Comparison of ENCODE assay signal across 19 cellular contexts in the genomic region with DNA sequence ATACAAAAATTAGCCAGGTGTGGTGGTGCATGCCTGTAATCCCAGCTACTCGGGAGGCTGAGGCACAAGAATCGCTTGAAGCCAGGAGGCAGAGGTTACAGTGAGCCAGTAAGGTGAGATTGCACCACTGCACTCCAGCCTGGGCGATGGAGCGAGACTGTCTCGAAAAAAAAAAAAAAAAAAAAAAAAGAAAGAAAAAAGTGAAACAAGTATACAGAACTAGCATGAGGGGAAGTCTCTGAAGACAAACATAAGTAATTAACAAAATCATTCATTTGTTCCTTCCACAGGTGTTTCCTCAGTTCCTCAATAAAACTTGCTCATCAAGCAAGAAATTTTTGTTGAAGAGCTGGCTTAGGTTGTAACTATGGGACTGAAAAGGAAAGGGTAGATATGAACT. TPM values are rescaled to one million over a fixed set of nuclear protein-coding genes. Genes with fewer than 3 reads are reported as not detected.
DNase-seq lines count a peak whose midpoint lies in the region; ATAC-seq, FAIRE-seq and TF ChIP-seq lines count a peak whose summit lies in the region.
"Had no signal": no experiment of that assay in that cellular context is flagged by ENCODE, and none has a peak within 500 bp of the region (broad histone marks: within the 10 kb centered on the region; RNA-seq: fewer than 3 reads in every experiment).

No MANE protein-coding gene starts in this region.

- H3K27ac ChIP-seq in heart right ventricle (peak overlapping the region in 6 of 10 donors; percentile 32 to 80 (median 54)), kidney (ENCODE audit: low read depth in 2 of 2, low read length in 2 of 2) (peak overlapping the region; percentile 53 to 56), smooth muscle cell (ENCODE audit: low read depth) (peak overlapping the region; percentile 84), SJCRH30 (no peak overlapping the region)

- no peaks in the 10 kb centered on the region for H3K79me2 ChIP-seq in smooth muscle cell (ENCODE audit: low read depth)

- intact Hi-C loops in heart right ventricle (cut with DNase I) = no loop called here
- intact Hi-C loops in Right ventricle myocardium inferior (cut with DNase I) = loop anchor here (5.0 kb wide), 1 partner anchor 63 kb away; no protein-coding TSS in a partner anchor
- intact Hi-C loops in kidney (cut with DNase I) = no loop called here

- H3K4me1 Mint-ChIP-seq in naive thymus-derived CD8-positive, alpha-beta T cell = peaks cover 5 to 27% (median 9%) of the 10 kb centered on the region in 4 donors
- H3K4me1 Mint-ChIP-seq: CD14-positive monocyte had no signal

- H3K9ac ChIP-seq in kidney (ENCODE audit: low read length in 2 of 2) (no peak overlapping the region), smooth muscle cell (ENCODE audit: low read depth) (no peak overlapping the region)

- peak overlapping the region in 2 of 10 donors; percentile 3 to 53 for H3K27ac Mint-ChIP-seq in naive thymus-derived CD8-positive, alpha-beta T cell
- H3K27ac Mint-ChIP-seq: CD14-positive monocyte had no signal

- peaks cover 20% of the 10 kb centered on the region for H3F3A ChIP-seq in smooth muscle cell (ENCODE audit: low read depth)

- no peak for FAIRE-seq in kidney (lab: Jason Lieb, UNC)
- FAIRE-seq: GM12891 had no signal

- no peaks in the 10 kb centered on the region for H4K20me1 ChIP-seq in smooth muscle cell (ENCODE audit: low read depth)

- WGBS in heart right ventricle, 2 donors = 82 to 87% methylated on average over 5 of the region's 5 CpGs
- 92% methylated on average over 5 of the region's 5 CpGs for WGBS in smooth muscle cell (ENCODE audit: low lambda C conversion rate)

- DNase-seq in heart right ventricle (no peak), Right ventricle myocardium inferior (ENCODE audit: missing footprints) (no peak), kidney (no peak), smooth muscle cell (lab: John Stamatoyannopoulos, UW; ENCODE audit: unreplicated experiment) (no peak), mesenteric fat pad (ENCODE audit: low spot score) (no peak), SJCRH30 (no peak)
- no peak for DNase-seq in naive thymus-derived CD8-positive, alpha-beta T cell
- DNase-seq: 8988T, COR-L47, Karpas-422, NCI-H1105 treated with DMSO at 0.1 percent for 48 hours, NCI-H1930, NCI-H2171, NCI-H446 treated with DMSO at 0.1 percent for 48 hours, NCI-H748 treated with DMSO at 0.1 percent for 48 hours had no signal

- H2AFZ ChIP-seq in smooth muscle cell (ENCODE audit: low read depth) = no peak overlapping the region

- no peak overlapping the region for H3K4me2 ChIP-seq in smooth muscle cell

- TF ChIP-seq CTCF in heart right ventricle (IDR thresholded peaks at IDR 0.05) (no peak), kidney (IDR thresholded peaks at IDR 0.05; ENCODE audit: borderline replicate concordance, extremely low read depth, insufficient read depth) (no peak), smooth muscle cell (IDR thresholded peaks at IDR 0.05; ENCODE audit: borderline replicate concordance, insufficient read depth, poor library complexity, severe bottlenecking) (no peak)

- H3K27me3 ChIP-seq in heart right ventricle = no peaks in the 10 kb centered on the region
- H3K27me3 ChIP-seq in smooth muscle cell (ENCODE audit: low read depth) = no peaks in the 10 kb centered on the region
- H3K27me3 ChIP-seq in SJCRH30 = no peaks in the 10 kb centered on the region

- H3K4me3 ChIP-seq in heart right ventricle (no peak overlapping the region), kidney (ENCODE audit: low read length in 2 of 2) (no peak overlapping the region), smooth muscle cell (no peak overlapping the region), SJCRH30 (no peak overlapping the region)
- H3K4me3 ChIP-seq: HAP-1 had no signal

- no peaks in the 10 kb centered on the region for H3K27me3 Mint-ChIP-seq in naive thymus-derived CD8-positive, alpha-beta T cell

- H3K36me3 Mint-ChIP-seq in naive thymus-derived CD8-positive, alpha-beta T cell = peaks cover 0 to 5% (median 3%) of the 10 kb centered on the region in 3 donors

- H3K9me3 ChIP-seq in heart right ventricle (no peaks in the 10 kb centered on the region), kidney (ENCODE audit: control insufficient read depth in 1 of 2, low read length in 2 of 2) (no peaks in the 10 kb centered on the region), smooth muscle cell (replicated peaks; ENCODE audit: low read depth) (no peaks in the 10 kb centered on the region), SJCRH30 (replicated peaks) (no peaks in the 10 kb centered on the region)
- H3K9me3 ChIP-seq: HAP-1 had no signal

- H3K36me3 ChIP-seq in heart right ventricle (no peaks in the 10 kb centered on the region), kidney (ENCODE audit: control insufficient read depth in 1 of 2, insufficient read depth in 2 of 2, low read length in 2 of 2) (no peaks in the 10 kb centered on the region), smooth muscle cell (ENCODE audit: low read depth) (no peaks in the 10 kb centered on the region), SJCRH30 (no peaks in the 10 kb centered on the region; the same call in 1 of the 2 replicates)
- H3K36me3 ChIP-seq: HAP-1 had no signal

- no peak for ATAC-seq in heart right ventricle
- ATAC-seq in Right ventricle myocardium inferior = no peak
- no peak for ATAC-seq in naive thymus-derived CD8-positive, alpha-beta T cell
- ATAC-seq in HG03135 (IDR thresholded peaks at IDR 0.05; ENCODE audit: unreplicated experiment) = no peak

- POLR2A ChIA-PET in naive thymus-derived CD8-positive, alpha-beta T cell (lab: Charles Lee) = interaction anchor here (1.0 kb wide), 1 partner anchor 32 kb away, joined by 6 read pairs; no protein-coding TSS in a partner anchor

- no peaks in the 10 kb centered on the region for H3K9me3 Mint-ChIP-seq in naive thymus-derived CD8-positive, alpha-beta T cell

- H3K4me3 Mint-ChIP-seq in naive thymus-derived CD8-positive, alpha-beta T cell = peak overlapping the region in 1 of 10 donors; percentile 30
- H3K4me3 Mint-ChIP-seq: CD14-positive monocyte had no signal

- peaks cover 6 to 65% (median 39%) of the 10 kb centered on the region in 9 donors for H3K4me1 ChIP-seq in heart right ventricle
- peaks cover 7 to 8% of the 10 kb centered on the region in 2 donors for H3K4me1 ChIP-seq in kidney (ENCODE audit: control insufficient read depth in 1 of 2, insufficient read depth in 1 of 2, low read depth in 1 of 2, low read length in 2 of 2)
- H3K4me1 ChIP-seq in smooth muscle cell (ENCODE audit: low read depth) = peaks cover 34% of the 10 kb centered on the region
- H3K4me1 ChIP-seq in SJCRH30 = 0 out of 2 replicates have a peak, but pooled peaks cover 4% of the 10 kb centered on the region

RNA-seq across cellular contexts. Expression of a gene that starts 52.2 kb away (rescaled TPM):
- total RNA-seq in heart right ventricle (100 to 1,000 TPM in 2 of 10 donors, 10 to 100 TPM in 8; 45.8 to 108 (median 67.2) TPM), Right ventricle myocardium inferior (57.0 TPM), kidney (291 TPM), smooth muscle cell (467 and 525 TPM in 2 replicates), mesenteric fat pad (242 TPM)
- polyA plus RNA-seq in heart right ventricle (10 to 100 TPM; 28.0 to 58.3 TPM), kidney (ENCODE audit: insufficient read depth, low read depth, low replicate concordance) (232 TPM), smooth muscle cell (545 and 633 TPM in 2 replicates)
- total RNA-seq in naive thymus-derived CD8-positive, alpha-beta T cell = 10 to 100 TPM; 18.0 to 18.3 TPM
- 10 to 100 TPM; 13.7 to 19.3 (median 14.1) TPM for polyA plus RNA-seq in naive thymus-derived CD8-positive, alpha-beta T cell
- 380 and 387 TPM in 2 replicates for total RNA-seq in SJCRH30 (2014; rRNA removed; shearing (Covaris generic))
